8 cellular contexts compared by ENCODE assay signal in the genomic region with DNA sequence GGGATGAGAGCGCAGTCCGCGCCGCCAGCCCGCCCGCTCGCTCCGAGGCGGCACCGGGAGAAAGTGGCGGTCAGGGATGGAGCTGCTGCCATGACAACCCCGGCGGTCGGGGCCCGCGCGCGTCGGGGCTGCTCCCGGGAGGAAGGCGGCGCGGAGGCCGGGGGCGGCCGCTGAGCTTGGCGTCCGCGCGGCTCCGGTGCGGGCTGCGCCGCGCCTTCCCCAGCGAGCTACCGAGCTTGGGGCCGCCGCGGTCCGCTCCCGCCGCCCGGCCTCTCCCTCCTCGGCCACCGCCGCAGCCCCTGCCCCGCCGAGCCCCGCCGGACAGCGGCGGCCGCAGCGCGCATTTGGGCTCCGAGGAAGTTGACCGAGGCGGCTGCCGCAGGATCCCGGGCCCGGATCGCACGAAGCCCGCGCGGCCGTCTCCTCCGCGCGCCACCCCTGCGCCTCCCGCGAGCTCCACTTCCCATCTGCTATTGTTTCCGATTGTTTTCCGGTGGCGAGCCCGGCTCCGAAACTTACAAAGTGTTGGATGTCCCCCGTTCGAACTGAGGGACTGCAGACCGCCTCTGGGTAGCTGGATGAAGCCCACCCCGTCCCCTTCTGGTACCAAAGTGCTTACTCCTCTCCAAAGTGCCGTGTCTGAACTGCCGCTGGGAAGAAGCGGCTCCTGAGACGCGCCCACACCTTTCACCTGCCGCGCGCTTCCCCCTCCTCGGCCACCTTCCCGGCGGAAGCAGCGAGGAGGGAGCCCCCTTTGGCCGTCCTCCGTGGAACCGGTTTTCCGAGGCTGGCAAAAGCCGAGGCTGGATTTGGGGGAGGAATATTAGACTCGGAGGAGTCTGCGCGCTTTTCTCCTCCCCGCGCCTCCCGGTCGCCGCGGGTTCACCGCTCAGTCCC.
DNase-seq lines count a peak whose midpoint lies in the region; ATAC-seq and TF ChIP-seq lines count a peak whose summit lies in the region.

No MANE protein-coding gene starts in this region.

- H3K4me1 Mint-ChIP-seq in nephron progenitor cell = peaks cover 18% of the 10 kb centered on the region
- H3K4me1 Mint-ChIP-seq in CD4-positive, alpha-beta memory T cell = peaks cover 0 to 4% (median 2%) of the 10 kb centered on the region in 4 donors
- no peaks in the 10 kb centered on the region for H3K4me1 Mint-ChIP-seq in stimulated activated memory B cell treated with anti-CD40 and anti-IgM and Interleukin-4, amounts not matched to agents 10 μg/mL and 1 μg/mL and 100 μg/mL, for 72 hours

- H3K4me3 ChIP-seq in CD4-positive, alpha-beta memory T cell (ENCODE audit: low read length in 2 of 2) = no peak overlapping the region

- ATAC-seq in HG02840 (IDR thresholded peaks at IDR 0.05; ENCODE audit: low FRiP score, unreplicated experiment) = no peak
- ATAC-seq in stimulated activated memory B cell treated with anti-CD40 and anti-IgM and Interleukin-4, amounts not matched to agents 10 μg/mL and 1 μg/mL and 100 μg/mL, for 72 hours = no peak

- no peaks in the 10 kb centered on the region for H3K36me3 Mint-ChIP-seq in nephron progenitor cell (ENCODE audit: low read depth)
- no peaks in the 10 kb centered on the region for H3K36me3 Mint-ChIP-seq in CD4-positive, alpha-beta memory T cell
- H3K36me3 Mint-ChIP-seq in stimulated activated memory B cell treated with anti-CD40 and anti-IgM and Interleukin-4, amounts not matched to agents 10 μg/mL and 1 μg/mL and 100 μg/mL, for 72 hours = no peaks in the 10 kb centered on the region

- no peak for TF ChIP-seq CTCF in nephron progenitor cell (IDR thresholded peaks at IDR 0.05)

- DNase-seq in D341Med (ENCODE audit: low spot score) (peak; percentile 33), NCI-H1417 treated with DMSO at 0.1 percent for 48 hours (lab: John Stamatoyannopoulos, UW) (peak; percentile 24), epithelial cell of prostate (ENCODE audit: low read depth, low spot score) (no peak), nephron progenitor cell (peak; percentile 69), inferior parietal cortex (ENCODE audit: extremely low spot score) (no peak)
- no peak for DNase-seq in CD4-positive, alpha-beta memory T cell

- H3K9me3 Mint-ChIP-seq in nephron progenitor cell = no peaks in the 10 kb centered on the region
- H3K9me3 Mint-ChIP-seq in CD4-positive, alpha-beta memory T cell = peaks cover 0 to 11% (median 4%) of the 10 kb centered on the region in 8 donors
- H3K9me3 Mint-ChIP-seq in stimulated activated memory B cell treated with anti-CD40 and anti-IgM and Interleukin-4, amounts not matched to agents 10 μg/mL and 1 μg/mL and 100 μg/mL, for 72 hours = no peaks in the 10 kb centered on the region

- H3K27me3 Mint-ChIP-seq in nephron progenitor cell (ENCODE audit: low read depth, poor library complexity) = peaks cover 90% of the 10 kb centered on the region
- peaks cover 22 to 32% of the 10 kb centered on the region in 2 donors for H3K27me3 Mint-ChIP-seq in CD4-positive, alpha-beta memory T cell
- peaks cover 39% of the 10 kb centered on the region for H3K27me3 Mint-ChIP-seq in stimulated activated memory B cell treated with anti-CD40 and anti-IgM and Interleukin-4, amounts not matched to agents 10 μg/mL and 1 μg/mL and 100 μg/mL, for 72 hours

- no peaks in the 10 kb centered on the region for H3K4me1 ChIP-seq in CD4-positive, alpha-beta memory T cell (ENCODE audit: insufficient read depth, low read length)

- intact Hi-C loops in CD4-positive, alpha-beta memory T cell (cut with micrococcal nuclease) = no loop called here

- H3K36me3 ChIP-seq in CD4-positive, alpha-beta memory T cell (ENCODE audit: insufficient read depth, low read length) = no peaks in the 10 kb centered on the region

- H3K9me3 ChIP-seq in CD4-positive, alpha-beta memory T cell (ENCODE audit: control insufficient read depth in 1 of 2, low read length in 2 of 2) = no peaks in the 10 kb centered on the region

- H3K27ac ChIP-seq in epithelial cell of prostate = peak overlapping the region; percentile 77
- no peak overlapping the region for H3K27ac ChIP-seq in CD4-positive, alpha-beta memory T cell (ENCODE audit: low read depth, low read length)

- peak overlapping the region; percentile 88 for H3K4me3 Mint-ChIP-seq in nephron progenitor cell
- no peak overlapping the region for H3K4me3 Mint-ChIP-seq in CD4-positive, alpha-beta memory T cell
- H3K4me3 Mint-ChIP-seq in stimulated activated memory B cell treated with anti-CD40 and anti-IgM and Interleukin-4, amounts not matched to agents 10 μg/mL and 1 μg/mL and 100 μg/mL, for 72 hours = no peak overlapping the region

- no peak overlapping the region for H3K27ac Mint-ChIP-seq in nephron progenitor cell
- no peak overlapping the region for H3K27ac Mint-ChIP-seq in CD4-positive, alpha-beta memory T cell
- H3K27ac Mint-ChIP-seq in stimulated activated memory B cell treated with anti-CD40 and anti-IgM and Interleukin-4, amounts not matched to agents 10 μg/mL and 1 μg/mL and 100 μg/mL, for 72 hours = no peak overlapping the region

- no peaks in the 10 kb centered on the region for H3K27me3 ChIP-seq in CD4-positive, alpha-beta memory T cell (ENCODE audit: insufficient read depth, low read length)

- CTCF ChIA-PET in CD4-positive, alpha-beta memory T cell (lab: Charles Lee; ENCODE audit: partially characterized antibody) = no interaction called here

- POLR2A ChIA-PET in CD4-positive, alpha-beta memory T cell (lab: Charles Lee; ENCODE audit: partially characterized antibody) = no interaction called here

Comparison
In these comparisons a context has a peak if more than half of its experiments do, and no peak if none do; other contexts are left out.
1. DNase-seq: peak in D341Med (single experiment), NCI-H1417 treated with DMSO at 0.1 percent for 48 hours (single experiment) and nephron progenitor cell (single experiment); none in epithelial cell of prostate (single experiment), CD4-positive, alpha-beta memory T cell (0 of 5) and inferior parietal cortex (single experiment).